2 cellular contexts compared by ENCODE assay signal in genomic region chr1:41719128-41719527, GRCh38.
A peak's percentile ranks its signal among the peaks of the same experiment; 100 is the strongest.
TF ChIP-seq lines count a peak whose summit lies in the region.

No MANE protein-coding gene starts in this region.

TF ChIP-seq in IMR-90, 13 proteins besides CTCF, POLR2A, EP300 and RAD21:
- TF ChIP-seq MAFK (IDR thresholded peaks at IDR 0.05; ENCODE audit: low read depth, low read length) (no peak), RCOR1 (IDR thresholded peaks at IDR 0.05; ENCODE audit: insufficient replicate concordance, low read length) (no peak), BHLHE40 (IDR thresholded peaks at IDR 0.05; ENCODE audit: low read depth, low read length) (no peak), SMC3 (IDR thresholded peaks at IDR 0.05; ENCODE audit: low read depth, low read length) (no peak), CHD1 (IDR thresholded peaks at IDR 0.05; ENCODE audit: low read depth, low read length) (no peak), FOS (IDR thresholded peaks at IDR 0.05; ENCODE audit: low read depth, low read length) (no peak), USF2 (IDR thresholded peaks at IDR 0.05; ENCODE audit: low read depth, low read length) (no peak)

TF ChIP-seq in K562, 482 proteins besides CTCF, POLR2A, EP300 and RAD21:
- TF ChIP-seq SRSF9 (IDR thresholded peaks at IDR 0.05; ENCODE audit: borderline replicate concordance, low read depth, low read length): no peak
- no peak for TF ChIP-seq JUNB (CRISPR knock-in tag; conservative IDR thresholded peaks at IDR 0.05)
- TF ChIP-seq ZFP36 (IDR thresholded peaks at IDR 0.05; ENCODE audit: low read depth, low read length, partially characterized antibody): peak; percentile 73
- TF ChIP-seq ZNF253 (CRISPR knock-in tag; conservative IDR thresholded peaks at IDR 0.05): no peak
- TF ChIP-seq CC2D1A (IDR thresholded peaks at IDR 0.05): no peak
